Comparison of ENCODE assay signal across 32 cellular contexts in the genomic region with DNA sequence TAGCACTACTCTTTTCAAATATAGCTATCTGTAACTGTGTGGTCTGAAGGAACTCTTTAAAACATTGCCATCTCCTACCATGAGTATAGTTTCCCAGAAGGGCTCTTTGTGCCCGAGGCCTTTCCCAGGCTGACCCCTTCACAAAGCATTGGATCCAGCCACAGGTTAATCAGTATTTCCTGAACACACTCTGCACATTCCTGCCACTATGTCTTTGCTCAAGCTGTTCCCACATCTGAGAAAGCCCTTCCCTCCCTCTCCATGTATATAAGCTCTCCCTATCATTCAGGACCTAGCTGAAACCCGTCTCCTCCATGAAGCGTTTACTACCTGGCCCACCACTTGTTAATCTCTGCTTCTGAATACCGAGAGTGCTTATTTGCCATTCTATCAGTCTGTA. TPM values are rescaled to one million over a fixed set of nuclear protein-coding genes. Genes with fewer than 3 reads are reported as not detected.
"Had no signal": no experiment of that assay in that cellular context is flagged by ENCODE, and none has a peak within 500 bp of the region (broad histone marks: within the 10 kb centered on the region; RNA-seq: fewer than 3 reads in every experiment).

No MANE protein-coding gene starts in this region.

- H3K4me3 ChIP-seq: body of pancreas, breast epithelium, K562, SJSA1 had no signal

- H3K9me3 Mint-ChIP-seq: activated CD4-positive, alpha-beta T cell treated with anti-CD3 and anti-CD28 coated beads, Interleukin-2, amount 10 ng/mL, durations not matched to agents 24 days and 14 days; activated CD8-positive, alpha-beta T cell treated with anti-CD3 and anti-CD28 coated beads for 36 hours; activated naive CD4-positive, alpha-beta T cell treated with anti-CD3 and anti-CD28 coated beads, Interleukin-2, amount 50 U/mL, for 24 hours; activated naive CD8-positive, alpha-beta T cell treated with anti-CD3 and anti-CD28 coated beads, Interleukin-2, amount 10 ng/mL, durations not matched to agents 7 days and 5 days; activated T-cell treated with anti-CD3 and anti-CD28 coated beads, Interleukin-2, amount 50 U/mL, for 72 hours; activated T-helper 17 cell treated with anti-CD3 and anti-CD28 coated beads, Interleukin-2, amount 50 U/mL, for 72 hours; T-helper 1 cell treated with Interleukin-12 subunit alpha and Interleukin-12 subunit beta and Interleukin-4 antibody, amounts not matched to agents 30 μg/mL and 1 μg/mL, for 36 hours; T-helper 2 cell treated with Interferon-gamma antibody and Interleukin-4, amounts not matched to agents 5 μg/mL and 100 μg/mL, for 36 hours had no signal

- ATAC-seq: activated CD8-positive, alpha-beta T cell treated with anti-CD3 and anti-CD28 coated beads for 36 hours; activated T-cell treated with anti-CD3 and anti-CD28 coated beads, Interleukin-2, amount 50 U/mL, for 72 hours; activated T-helper 17 cell treated with anti-CD3 and anti-CD28 coated beads, Interleukin-2, amount 50 U/mL, for 72 hours; body of pancreas; K562; Panc1 had no signal

- H3K27ac Mint-ChIP-seq: activated CD4-positive, alpha-beta T cell treated with anti-CD3 and anti-CD28 coated beads, Interleukin-2, amount 10 ng/mL, durations not matched to agents 24 days and 14 days; activated CD8-positive, alpha-beta T cell treated with anti-CD3 and anti-CD28 coated beads for 36 hours; activated naive CD8-positive, alpha-beta T cell treated with anti-CD3 and anti-CD28 coated beads, Interleukin-2, amount 10 ng/mL, durations not matched to agents 7 days and 5 days; activated T-cell treated with anti-CD3 and anti-CD28 coated beads, Interleukin-2, amount 50 U/mL, for 72 hours; activated T-helper 17 cell treated with anti-CD3 and anti-CD28 coated beads, Interleukin-2, amount 50 U/mL, for 72 hours; T-helper 1 cell treated with Interleukin-12 subunit alpha and Interleukin-12 subunit beta and Interleukin-4 antibody, amounts not matched to agents 30 μg/mL and 1 μg/mL, for 36 hours; T-helper 2 cell treated with Interferon-gamma antibody and Interleukin-4, amounts not matched to agents 5 μg/mL and 100 μg/mL, for 36 hours had no signal

- H3K27me3 ChIP-seq: body of pancreas, breast epithelium had no signal

- H3K36me3 ChIP-seq: breast epithelium, SJSA1 had no signal

- H3K4me1 ChIP-seq: breast epithelium, SJSA1 had no signal

- H3K36me3 Mint-ChIP-seq: activated naive CD4-positive, alpha-beta T cell treated with anti-CD3 and anti-CD28 coated beads, Interleukin-2, amount 50 U/mL, for 24 hours; activated naive CD8-positive, alpha-beta T cell treated with anti-CD3 and anti-CD28 coated beads, Interleukin-2, amount 10 ng/mL, durations not matched to agents 7 days and 5 days had no signal

- H3K4me2 ChIP-seq: SK-N-SH had no signal

- H3K27me3 Mint-ChIP-seq: activated naive CD4-positive, alpha-beta T cell treated with anti-CD3 and anti-CD28 coated beads, Interleukin-2, amount 50 U/mL, for 24 hours had no signal

- DNase-seq: activated CD4-positive, alpha-beta T cell treated with anti-CD3 and anti-CD28 coated beads, Interleukin-2, amount 10 ng/mL, durations not matched to agents 24 days and 14 days; activated CD4-positive, alpha-beta T cell treated with anti-CD3 and anti-CD28 coated beads, Interleukin-2, amount 50 U/mL, for 4 hours; activated CD8-positive, alpha-beta T cell treated with anti-CD3 and anti-CD28 coated beads for 36 hours; activated effector memory CD4-positive, alpha-beta T cell treated with anti-CD3 and anti-CD28 coated beads, Interleukin-2, amount 50 U/mL, for 16 hours; activated naive CD4-positive, alpha-beta T cell treated with Interleukin-2 at 50 U/mL for 16 hours; activated naive CD8-positive, alpha-beta T cell treated with anti-CD3 and anti-CD28 coated beads, Interleukin-2, amount 10 ng/mL, durations not matched to agents 7 days and 5 days; activated T-cell treated with anti-CD3 and anti-CD28 coated beads, Interleukin-2, amount 50 U/mL, for 1 hour; activated T-cell treated with anti-CD3 and anti-CD28 coated beads, Interleukin-2, amount 50 U/mL, for 72 hours; body of pancreas; NCI-H1092 treated with DMSO at 0.1 percent for 48 hours; NCI-H1417; NCI-H187 treated with DMSO at 0.1 percent for 48 hours; NCI-H2081; NCI-H226; NCI-H446 treated with DMSO at 0.1 percent for 48 hours; NCI-H524; NCI-H69; NCI-H82; SHP77; SK-N-SH had no signal

- H3K4me1 Mint-ChIP-seq: activated CD4-positive, alpha-beta T cell treated with anti-CD3 and anti-CD28 coated beads, Interleukin-2, amount 10 ng/mL, durations not matched to agents 24 days and 14 days had no signal

- H3K4me3 Mint-ChIP-seq: activated CD4-positive, alpha-beta T cell treated with anti-CD3 and anti-CD28 coated beads, Interleukin-2, amount 10 ng/mL, durations not matched to agents 24 days and 14 days; activated CD8-positive, alpha-beta T cell treated with anti-CD3 and anti-CD28 coated beads for 36 hours; activated naive CD4-positive, alpha-beta T cell treated with anti-CD3 and anti-CD28 coated beads, Interleukin-2, amount 50 U/mL, for 24 hours; activated naive CD8-positive, alpha-beta T cell treated with anti-CD3 and anti-CD28 coated beads, Interleukin-2, amount 10 ng/mL, durations not matched to agents 7 days and 5 days; activated T-cell treated with anti-CD3 and anti-CD28 coated beads, Interleukin-2, amount 50 U/mL, for 72 hours; activated T-helper 17 cell treated with anti-CD3 and anti-CD28 coated beads, Interleukin-2, amount 50 U/mL, for 72 hours; T-helper 1 cell treated with Interleukin-12 subunit alpha and Interleukin-12 subunit beta and Interleukin-4 antibody, amounts not matched to agents 30 μg/mL and 1 μg/mL, for 36 hours; T-helper 2 cell treated with Interferon-gamma antibody and Interleukin-4, amounts not matched to agents 5 μg/mL and 100 μg/mL, for 36 hours had no signal

- H3K27ac ChIP-seq: body of pancreas, breast epithelium, SJSA1 had no signal

- H3K9ac ChIP-seq: SK-N-SH had no signal

- H3K9me3 ChIP-seq: body of pancreas, breast epithelium, SJSA1, SK-N-SH had no signal

RNA-seq across cellular contexts. Expression of a gene that starts 47.8 kb away (rescaled TPM):
- total RNA-seq: activated CD4-positive, alpha-beta T cell treated with anti-CD3 and anti-CD28 coated beads, Interleukin-2, amount 10 ng/mL, durations not matched to agents 24 days and 14 days; activated CD8-positive, alpha-beta memory T cell treated with anti-CD3 and anti-CD28 coated beads for 36 hours; activated CD8-positive, alpha-beta T cell treated with anti-CD3 and anti-CD28 coated beads for 36 hours; activated naive CD8-positive, alpha-beta T cell treated with anti-CD3 and anti-CD28 coated beads, Interleukin-2, amount 10 ng/mL, durations not matched to agents 7 days and 5 days; RPMI7951 had no signal

RNA-seq across cellular contexts. Expression of a gene that starts 51.0 kb away (rescaled TPM):
- total RNA-seq: activated CD4-positive, alpha-beta T cell treated with anti-CD3 and anti-CD28 coated beads, Interleukin-2, amount 10 ng/mL, durations not matched to agents 24 days and 14 days; activated CD8-positive, alpha-beta T cell treated with anti-CD3 and anti-CD28 coated beads for 36 hours; activated naive CD8-positive, alpha-beta T cell treated with anti-CD3 and anti-CD28 coated beads, Interleukin-2, amount 10 ng/mL, durations not matched to agents 7 days and 5 days; astrocyte; body of pancreas; breast epithelium; K562; M059J; SJSA1 had no signal
